Comparison of ENCODE assay signal across 21 cellular contexts in genomic region chr6:43475506-43475905, GRCh38. TPM values are rescaled to one million over a fixed set of nuclear protein-coding genes. Genes with fewer than 3 reads are reported as not detected.
DNase-seq lines count a peak whose midpoint lies in the region; ATAC-seq, FAIRE-seq and TF ChIP-seq lines count a peak whose summit lies in the region.
"Had no signal": no experiment of that assay in that cellular context is flagged by ENCODE, and none has a peak within 500 bp of the region (broad histone marks: within the 10 kb centered on the region; RNA-seq: fewer than 3 reads in every experiment).

No MANE protein-coding gene starts in this region.

- H3K36me3 ChIP-seq in K562 (ENCODE audit: control insufficient read depth, insufficient read depth, low read length) (0 out of 3 replicates have a peak, but pooled peaks cover 4% of the 10 kb centered on the region), mucosa of descending colon (ENCODE audit: low read depth) (no peaks in the 10 kb centered on the region), MG63 (no peaks in the 10 kb centered on the region)
- H3K36me3 ChIP-seq: breast epithelium, neural progenitor cell had no signal

- POLR2A ChIA-PET in K562 (lab: Yijun Ruan, JAX), result interaction anchor here (0.6 to 1.6 kb wide), 5 partner anchors 19 to 536 kb away, joined by 3 to 7 read pairs (median 3); no protein-coding TSS in a partner anchor

- TF ChIP-seq POLR2A in K562 (conservative IDR thresholded peaks at IDR 0.05), result no peak

- WGBS in K562 (ENCODE audit: insufficient coverage, low coverage, missing lambda C conversion rate), result 32% methylated on average over 6 of the region's 6 CpGs

- H3K27me3 ChIP-seq in K562 (ENCODE audit: control insufficient read depth in 2 of 2, insufficient read depth in 2 of 2, low read length in 2 of 2), result no peaks in the 10 kb centered on the region
- no peaks in the 10 kb centered on the region for H3K27me3 ChIP-seq in MG63
- H3K27me3 ChIP-seq: BLaER1 treated with 17β-estradiol and CSF1 and Interleukin-3, amounts not matched to agents 10 nM and 100 nM; breast epithelium; neural progenitor cell had no signal

- no peak for TF ChIP-seq RAD21 in K562 (CRISPR knock-in tag; conservative IDR thresholded peaks at IDR 0.05 in 1 of 2, IDR thresholded peaks at IDR 0.05 in 1 of 2)

- H3K9me1 ChIP-seq in K562 (ENCODE audit: control insufficient read depth, insufficient read depth, low read length), result no peaks in the 10 kb centered on the region

- no peak for TF ChIP-seq EP300 in K562 (IDR thresholded peaks at IDR 0.05; ENCODE audit: low read length)

- H3K4me1 ChIP-seq in K562 (replicated peaks in 1 of 2; ENCODE audit: control insufficient read depth in 2 of 2, insufficient read depth in 2 of 2, low read length in 2 of 2) (peaks cover 0 to 6% of the 10 kb centered on the region in 2 experiments; a peak in 2 of 5 replicates), mucosa of descending colon (ENCODE audit: low read depth) (peaks cover 9% of the 10 kb centered on the region)

- H3K27ac ChIP-seq in K562 (ENCODE audit: extremely low read depth, low read depth, low read length), result no peak overlapping the region
- H3K27ac ChIP-seq: BLaER1 treated with 17β-estradiol and CSF1 and Interleukin-3, amounts not matched to agents 10 nM and 100 nM; breast epithelium; neural progenitor cell; RWPE1 had no signal

- peak; percentile 94 for DNase-seq in DMS 273 (lab: John Stamatoyannopoulos, UW; ENCODE audit: unreplicated experiment)
- DNase-seq in K562 (ENCODE audit: extremely low read depth in 1 of 4, low spot score in 3 of 4), result no peak
- DNase-seq in mucosa of descending colon, result no peak
- DNase-seq in MG63, result no peak
- DNase-seq: activated CD4-positive, alpha-beta T cell treated with anti-CD3 and anti-CD28 coated beads for 4 hours; activated effector memory CD4-positive, alpha-beta T cell treated with Interleukin-2 at 50 U/mL for 16 hours; cortex of kidney; foreskin fibroblast; GDM1; hypothalamus; kidney; NCI-H187 treated with DMSO at 0.1 percent for 48 hours; stimulated activated CD4-positive, alpha-beta T cell treated with anti-CD3 and anti-CD28 coated beads, Interleukin-4, amount 100 ng/mL, for 4 hours; SW 1271 had no signal

- H4K20me1 ChIP-seq in K562 (replicated peaks; ENCODE audit: control insufficient read depth, insufficient read depth, low read length), result no peaks in the 10 kb centered on the region

- H2AFZ ChIP-seq in K562 (ENCODE audit: low read depth, low read length), result peak overlapping the region; percentile 17; the same call in 1 of the 2 replicates
- H2AFZ ChIP-seq: neural progenitor cell had no signal

- no peak overlapping the region for H3K4me3 ChIP-seq in K562
- no peak overlapping the region for H3K4me3 ChIP-seq in mucosa of descending colon
- no peak overlapping the region for H3K4me3 ChIP-seq in MG63
- H3K4me3 ChIP-seq: BLaER1 treated with 17β-estradiol and CSF1 and Interleukin-3, amounts not matched to agents 10 nM and 100 nM; breast epithelium; GM12878; neural progenitor cell had no signal

- ATAC-seq in K562, result no peak
- no peak for ATAC-seq in mucosa of descending colon
- ATAC-seq: GM12878 had no signal

- no peak overlapping the region for H3K4me2 ChIP-seq in K562 (ENCODE audit: insufficient read depth, low read length)
- H3K4me2 ChIP-seq: BLaER1 treated with 17β-estradiol and CSF1 and Interleukin-3, amounts not matched to agents 10 nM and 100 nM; neural progenitor cell had no signal

- no peak for FAIRE-seq in K562 (lab: Jason Lieb, UNC)
- FAIRE-seq: endothelial cell of umbilical vein, GM12878, kidney, TTC549 had no signal

- in situ Hi-C loops in K562 (cut with MboI), result no loop called here

- H3K9me3 ChIP-seq in K562 (replicated peaks; ENCODE audit: control insufficient read depth, insufficient read depth, low read depth, low read length) (no peaks in the 10 kb centered on the region), mucosa of descending colon (no peaks in the 10 kb centered on the region), MG63 (no peaks in the 10 kb centered on the region)
- H3K9me3 ChIP-seq: BLaER1 treated with 17β-estradiol and CSF1 and Interleukin-3, amounts not matched to agents 10 nM and 100 nM; breast epithelium had no signal

- TF ChIP-seq CTCF in K562 (IDR thresholded peaks at IDR 0.05 in 2 of 3, conservative IDR thresholded peaks at IDR 0.05 in 1 of 3; ENCODE audit: insufficient read depth in 2 of 3, low read depth in 1 of 3, low read length in 3 of 3) (no peak), mucosa of descending colon (IDR thresholded peaks at IDR 0.05) (no peak)

- CTCF ChIA-PET in K562 (lab: Yijun Ruan, JAX; ENCODE audit: low intra/inter-chr PET ratio), result no interaction called here

- H3K9ac ChIP-seq in K562 (ENCODE audit: insufficient read depth in 1 of 2, low read depth in 2 of 2, low read length in 2 of 2), result peak overlapping the region in 1 of 2 experiments; percentile 65; a peak in 1 of 4 replicates
- H3K9ac ChIP-seq: BLaER1 treated with 17β-estradiol and CSF1 and Interleukin-3, amounts not matched to agents 10 nM and 100 nM; neural progenitor cell had no signal

- no TSS peak for BruUV-seq in K562 (replicated peaks; lab: Mats Ljungman, UMichigan)

- intact Hi-C loops in K562 (cut with micrococcal nuclease) (no loop called here), mucosa of descending colon (cut with DNase I, micrococcal nuclease) (no loop called here)

- H3K79me2 ChIP-seq in K562 (ENCODE audit: control insufficient read depth, insufficient read depth, low read length), result peaks cover 13% of the 10 kb centered on the region

RNA-seq across cellular contexts. Expression of gene TJAP1, which starts 1.9 kb away (rescaled TPM):
- total RNA-seq in K562 (2011; cell fraction: chromatin; rRNA removed; ENCODE audit: low replicate concordance), result 43.2 and 99.7 TPM in 2 replicates
- 41.3 and 52.0 TPM in 2 replicates for total RNA-seq in K562 (2011; cell fraction: nucleolus; rRNA removed)
- 55.1 and 68.1 TPM in 2 replicates for total RNA-seq in K562 (2011; cell fraction: nucleoplasm; rRNA removed)
- total RNA-seq in K562 (2014; rRNA removed), result 17.0 and 23.1 TPM in 2 replicates
- 7.2 TPM in 2 replicates for total RNA-seq in K562 (2014; rRNA removed; fragmentation: Illumina TruSeq; extraction: Trizol)
- total RNA-seq in K562 (2015; rRNA removed; fragmentation: Illumina TruSeq; extraction: Trizol), result 11.1 and 11.2 TPM in 2 replicates
- 25.4 and 35.8 TPM in 2 replicates for total RNA-seq in K562 (2021)
- 16.2 and 25.3 TPM in 2 replicates for polyA plus RNA-seq in K562 (2011; rRNA removed)
- polyA plus RNA-seq in K562 (2011; cell fraction: cytosol; rRNA removed), result 16.2 and 19.2 TPM in 2 replicates
- 92.6 and 107 TPM in 2 replicates for polyA plus RNA-seq in K562 (2011; cell fraction: nucleus; rRNA removed)
- 19.6 and 33.5 TPM in 2 replicates for polyA plus RNA-seq in K562 (2012)
- polyA plus RNA-seq in K562 (2014; fragmentation: Illumina TruSeq; extraction: Trizol), result 17.0 and 21.3 TPM in 2 replicates
- polyA plus RNA-seq in K562 (2014; fragmentation: Nextera tagmentation; extraction: Ambion mirVana), result under 1 TPM; 0.06 to 0.29 TPM
- polyA plus RNA-seq in K562 (2014; rRNA removed), result 24.2 and 31.1 TPM in 2 replicates
- 11.2 and 14.6 TPM in 2 replicates for polyA minus RNA-seq in K562 (2011; rRNA and poly(A)+ RNA removed)
- 8.1 and 9.8 TPM in 2 replicates for polyA minus RNA-seq in K562 (2011; cell fraction: cytosol; rRNA and poly(A)+ RNA removed)
- polyA minus RNA-seq in K562 (2011; cell fraction: nucleus; rRNA and poly(A)+ RNA removed), result 16.6 and 17.1 TPM in 2 replicates
- 10 to 100 TPM; 20.8 to 33.8 (median 26.3) TPM for total RNA-seq in mucosa of descending colon
- total RNA-seq in MG63 (2014; rRNA removed; shearing (Covaris generic); ENCODE audit: low replicate concordance), result 8.1 and 19.0 TPM in 2 replicates

RNA-seq across cellular contexts. Expression of gene DLK2, which starts 20.2 kb away (rescaled TPM):
- 0.30 and 1.3 TPM in 2 replicates for total RNA-seq in K562 (2011; cell fraction: chromatin; rRNA removed; ENCODE audit: low replicate concordance)
- total RNA-seq in K562 (2011; cell fraction: nucleolus; rRNA removed), result 2.2 and 3.3 TPM in 2 replicates
- 1.9 and 2.0 TPM in 2 replicates for total RNA-seq in K562 (2011; cell fraction: nucleoplasm; rRNA removed)
- 0.23 and 0.29 TPM in 2 replicates for total RNA-seq in K562 (2014; rRNA removed)
- not detected in 2 replicates for total RNA-seq in K562 (2014; rRNA removed; fragmentation: Illumina TruSeq; extraction: Trizol)
- total RNA-seq in K562 (2015; rRNA removed; fragmentation: Illumina TruSeq; extraction: Trizol), result 0.11 TPM in 1 of 2 replicates, not detected in the other
- total RNA-seq in K562 (2021), result 0.36 and 0.53 TPM in 2 replicates
- 0.35 and 0.74 TPM in 2 replicates for polyA plus RNA-seq in K562 (2011; rRNA removed)
- 1.0 and 1.8 TPM in 2 replicates for polyA plus RNA-seq in K562 (2011; cell fraction: cytosol; rRNA removed)
- 0.87 and 1.3 TPM in 2 replicates for polyA plus RNA-seq in K562 (2011; cell fraction: nucleus; rRNA removed)
- polyA plus RNA-seq in K562 (2012), result 0.59 and 0.60 TPM in 2 replicates
- polyA plus RNA-seq in K562 (2014; fragmentation: Illumina TruSeq; extraction: Trizol), result 0.16 and 0.37 TPM in 2 replicates
- polyA plus RNA-seq in K562 (2014; fragmentation: Nextera tagmentation; extraction: Ambion mirVana), result not detected
- 0.45 and 0.65 TPM in 2 replicates for polyA plus RNA-seq in K562 (2014; rRNA removed)
- polyA minus RNA-seq in K562 (2011; rRNA and poly(A)+ RNA removed), result 0.25 and 0.27 TPM in 2 replicates
- polyA minus RNA-seq in K562 (2011; cell fraction: cytosol; rRNA and poly(A)+ RNA removed), result not detected in 2 replicates
- 0.13 and 0.44 TPM in 2 replicates for polyA minus RNA-seq in K562 (2011; cell fraction: nucleus; rRNA and poly(A)+ RNA removed)
- under 1 TPM in 1 of 3 donors, not detected in 2; 0.47 TPM for total RNA-seq in mucosa of descending colon
- 1.5 TPM in 1 of 2 replicates, not detected in the other for total RNA-seq in MG63 (2014; rRNA removed; shearing (Covaris generic); ENCODE audit: low replicate concordance)
- total RNA-seq: endothelial cell of umbilical vein had no signal

RNA-seq across cellular contexts. Expression of gene LRRC73, which starts 34.6 kb away (rescaled TPM):
- total RNA-seq in K562 (2011; cell fraction: chromatin; rRNA removed; ENCODE audit: low replicate concordance), result 0.58 TPM in 1 of 2 replicates, not detected in the other
- total RNA-seq in K562 (2011; cell fraction: nucleolus; rRNA removed), result 0.53 and 0.83 TPM in 2 replicates
- total RNA-seq in K562 (2011; cell fraction: nucleoplasm; rRNA removed), result 0.53 and 0.66 TPM in 2 replicates
- total RNA-seq in K562 (2014; rRNA removed) (0.12 and 0.27 TPM in 2 replicates), K562 (2014; rRNA removed; fragmentation: Illumina TruSeq; extraction: Trizol) (not detected in 2 replicates), K562 (2015; rRNA removed; fragmentation: Illumina TruSeq; extraction: Trizol) (0.07 and 0.11 TPM in 2 replicates), K562 (2021) (0.34 and 0.55 TPM in 2 replicates), mucosa of descending colon (1 to 10 TPM in 1 of 3 donors, under 1 TPM in 2; 0.23 to 1.2 (median 0.46) TPM)
- polyA plus RNA-seq in K562 (2011; rRNA removed) (0.07 and 0.20 TPM in 2 replicates), K562 (2014; fragmentation: Illumina TruSeq; extraction: Trizol) (0.07 and 0.12 TPM in 2 replicates), K562 (2014; fragmentation: Nextera tagmentation; extraction: Ambion mirVana) (not detected), K562 (2014; rRNA removed) (0.08 and 0.09 TPM in 2 replicates)
- 0.16 and 0.39 TPM in 2 replicates for polyA plus RNA-seq in K562 (2011; cell fraction: cytosol; rRNA removed)
- polyA plus RNA-seq in K562 (2011; cell fraction: nucleus; rRNA removed), result 0.50 TPM in 1 of 2 replicates, not detected in the other
- polyA plus RNA-seq in K562 (2012), result 0.08 and 0.21 TPM in 2 replicates
- polyA minus RNA-seq in K562 (2011; rRNA and poly(A)+ RNA removed), result 0.12 TPM in 1 of 2 replicates, not detected in the other
- polyA minus RNA-seq in K562 (2011; cell fraction: cytosol; rRNA and poly(A)+ RNA removed), result not detected in 2 replicates
- 0.54 and 0.78 TPM in 2 replicates for polyA minus RNA-seq in K562 (2011; cell fraction: nucleus; rRNA and poly(A)+ RNA removed)
- total RNA-seq in MG63 (2014; rRNA removed; shearing (Covaris generic); ENCODE audit: low replicate concordance), result 0.10 TPM in 1 of 2 replicates, not detected in the other
- polyA plus RNA-seq: GM12878 had no signal

RNA-seq across cellular contexts. Expression of gene YIPF3, which starts 41.2 kb away (rescaled TPM):
- total RNA-seq in K562 (2011; cell fraction: chromatin; rRNA removed; ENCODE audit: low replicate concordance), result 124 and 279 TPM in 2 replicates
- total RNA-seq in K562 (2011; cell fraction: nucleolus; rRNA removed), result 200 and 272 TPM in 2 replicates
- total RNA-seq in K562 (2011; cell fraction: nucleoplasm; rRNA removed), result 167 and 189 TPM in 2 replicates
- total RNA-seq in K562 (2014; rRNA removed) (57.6 and 67.8 TPM in 2 replicates), K562 (2014; rRNA removed; fragmentation: Illumina TruSeq; extraction: Trizol) (25.9 and 27.5 TPM in 2 replicates), K562 (2015; rRNA removed; fragmentation: Illumina TruSeq; extraction: Trizol) (31.5 and 32.9 TPM in 2 replicates), K562 (2021) (65.1 and 69.3 TPM in 2 replicates), mucosa of descending colon (100 to 1,000 TPM in 2 of 3 donors, 10 to 100 TPM in 1; 88.4 to 131 (median 105) TPM)
- polyA plus RNA-seq in K562 (2011; rRNA removed) (74.8 and 182 TPM in 2 replicates), K562 (2014; fragmentation: Illumina TruSeq; extraction: Trizol) (75.3 and 78.5 TPM in 2 replicates), K562 (2014; fragmentation: Nextera tagmentation; extraction: Ambion mirVana) (10 to 100 TPM; 40.4 to 48.6 TPM), K562 (2014; rRNA removed) (54.6 and 72.9 TPM in 2 replicates)
- 121 and 141 TPM in 2 replicates for polyA plus RNA-seq in K562 (2011; cell fraction: cytosol; rRNA removed)
- 293 and 318 TPM in 2 replicates for polyA plus RNA-seq in K562 (2011; cell fraction: nucleus; rRNA removed)
- 55.8 and 113 TPM in 2 replicates for polyA plus RNA-seq in K562 (2012)
- 80.6 and 102 TPM in 2 replicates for polyA minus RNA-seq in K562 (2011; rRNA and poly(A)+ RNA removed)
- 31.1 and 31.2 TPM in 2 replicates for polyA minus RNA-seq in K562 (2011; cell fraction: cytosol; rRNA and poly(A)+ RNA removed)
- polyA minus RNA-seq in K562 (2011; cell fraction: nucleus; rRNA and poly(A)+ RNA removed), result 56.0 and 75.5 TPM in 2 replicates
- 41.1 and 51.9 TPM in 2 replicates for total RNA-seq in MG63 (2014; rRNA removed; shearing (Covaris generic); ENCODE audit: low replicate concordance)

RNA-seq across cellular contexts. Expression of gene POLR1C, which starts 41.4 kb away (rescaled TPM):
- total RNA-seq in K562 (2011; cell fraction: chromatin; rRNA removed; ENCODE audit: low replicate concordance), result 232 and 283 TPM in 2 replicates
- 153 TPM in 2 replicates for total RNA-seq in K562 (2011; cell fraction: nucleolus; rRNA removed)
- total RNA-seq in K562 (2011; cell fraction: nucleoplasm; rRNA removed), result 142 and 162 TPM in 2 replicates
- total RNA-seq in K562 (2014; rRNA removed) (74.8 and 83.5 TPM in 2 replicates), K562 (2014; rRNA removed; fragmentation: Illumina TruSeq; extraction: Trizol) (109 and 114 TPM in 2 replicates), K562 (2015; rRNA removed; fragmentation: Illumina TruSeq; extraction: Trizol) (103 and 104 TPM in 2 replicates), K562 (2021) (116 and 120 TPM in 2 replicates), mucosa of descending colon (10 to 100 TPM; 27.5 to 29.8 (median 27.9) TPM)
- polyA plus RNA-seq in K562 (2011; rRNA removed) (173 and 226 TPM in 2 replicates), K562 (2014; fragmentation: Illumina TruSeq; extraction: Trizol) (142 and 181 TPM in 2 replicates), K562 (2014; fragmentation: Nextera tagmentation; extraction: Ambion mirVana) (100 to 1,000 TPM; 405 to 429 TPM), K562 (2014; rRNA removed) (120 and 136 TPM in 2 replicates)
- polyA plus RNA-seq in K562 (2011; cell fraction: cytosol; rRNA removed), result 122 and 151 TPM in 2 replicates
- polyA plus RNA-seq in K562 (2011; cell fraction: nucleus; rRNA removed), result 346 and 441 TPM in 2 replicates
- polyA plus RNA-seq in K562 (2012), result 59.7 and 216 TPM in 2 replicates
- 115 and 145 TPM in 2 replicates for polyA minus RNA-seq in K562 (2011; rRNA and poly(A)+ RNA removed)
- polyA minus RNA-seq in K562 (2011; cell fraction: cytosol; rRNA and poly(A)+ RNA removed), result 35.9 and 46.4 TPM in 2 replicates
- 58.0 and 80.9 TPM in 2 replicates for polyA minus RNA-seq in K562 (2011; cell fraction: nucleus; rRNA and poly(A)+ RNA removed)
- 24.6 and 37.6 TPM in 2 replicates for total RNA-seq in MG63 (2014; rRNA removed; shearing (Covaris generic); ENCODE audit: low replicate concordance)
